1 cellular context compared by ENCODE assay signal in genomic region chr5:142053434-142054253, GRCh38.
TF ChIP-seq lines count a peak whose summit lies in the region.

No MANE protein-coding gene starts in this region.

TF ChIP-seq in HepG2, 621 proteins besides CTCF, POLR2A, EP300 and RAD21:
- TF ChIP-seq ZFX (CRISPR knock-in tag; IDR thresholded peaks at IDR 0.05; ENCODE audit: low read depth) (no peak), NFE2L1 (CRISPR knock-in tag; IDR thresholded peaks at IDR 0.05; ENCODE audit: borderline replicate concordance) (no peak), ZBTB14 (CRISPR knock-in tag; IDR thresholded peaks at IDR 0.05) (no peak), HOXA7 (CRISPR knock-in tag; IDR thresholded peaks at IDR 0.05) (no peak), ZNF256 (CRISPR knock-in tag; conservative IDR thresholded peaks at IDR 0.05) (no peak), ZNF446 (CRISPR knock-in tag; IDR thresholded peaks at IDR 0.05) (no peak), TFAP4 (IDR thresholded peaks at IDR 0.05; ENCODE audit: borderline replicate concordance, low read depth) (no peak), ZBTB7A (CRISPR knock-in tag; IDR thresholded peaks at IDR 0.05) (no peak), ZNF792 (CRISPR knock-in tag; IDR thresholded peaks at IDR 0.05) (no peak), ZFP62 (CRISPR knock-in tag; IDR thresholded peaks at IDR 0.05) (no peak), TGIF2 (CRISPR knock-in tag; IDR thresholded peaks at IDR 0.05) (no peak), PBX3 (CRISPR knock-in tag; IDR thresholded peaks at IDR 0.05; ENCODE audit: borderline replicate concordance) (no peak), ZNF567 (CRISPR knock-in tag; IDR thresholded peaks at IDR 0.05; ENCODE audit: borderline replicate concordance) (no peak), ZSCAN30 (CRISPR knock-in tag; IDR thresholded peaks at IDR 0.05) (no peak), REST (IDR thresholded peaks at IDR 0.05; ENCODE audit: borderline replicate concordance in 1 of 2, low read depth in 1 of 2, low read length in 2 of 2) (no peak)
- TF ChIP-seq, protein P1, sequence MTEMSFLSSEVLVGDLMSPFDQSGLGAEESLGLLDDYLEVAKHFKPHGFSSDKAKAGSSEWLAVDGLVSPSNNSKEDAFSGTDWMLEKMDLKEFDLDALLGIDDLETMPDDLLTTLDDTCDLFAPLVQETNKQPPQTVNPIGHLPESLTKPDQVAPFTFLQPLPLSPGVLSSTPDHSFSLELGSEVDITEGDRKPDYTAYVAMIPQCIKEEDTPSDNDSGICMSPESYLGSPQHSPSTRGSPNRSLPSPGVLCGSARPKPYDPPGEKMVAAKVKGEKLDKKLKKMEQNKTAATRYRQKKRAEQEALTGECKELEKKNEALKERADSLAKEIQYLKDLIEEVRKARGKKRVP (CRISPR knock-in tag; IDR thresholded peaks at IDR 0.05), result no peak
